Comparison of ENCODE assay signal across 10 cellular contexts in the genomic region with DNA sequence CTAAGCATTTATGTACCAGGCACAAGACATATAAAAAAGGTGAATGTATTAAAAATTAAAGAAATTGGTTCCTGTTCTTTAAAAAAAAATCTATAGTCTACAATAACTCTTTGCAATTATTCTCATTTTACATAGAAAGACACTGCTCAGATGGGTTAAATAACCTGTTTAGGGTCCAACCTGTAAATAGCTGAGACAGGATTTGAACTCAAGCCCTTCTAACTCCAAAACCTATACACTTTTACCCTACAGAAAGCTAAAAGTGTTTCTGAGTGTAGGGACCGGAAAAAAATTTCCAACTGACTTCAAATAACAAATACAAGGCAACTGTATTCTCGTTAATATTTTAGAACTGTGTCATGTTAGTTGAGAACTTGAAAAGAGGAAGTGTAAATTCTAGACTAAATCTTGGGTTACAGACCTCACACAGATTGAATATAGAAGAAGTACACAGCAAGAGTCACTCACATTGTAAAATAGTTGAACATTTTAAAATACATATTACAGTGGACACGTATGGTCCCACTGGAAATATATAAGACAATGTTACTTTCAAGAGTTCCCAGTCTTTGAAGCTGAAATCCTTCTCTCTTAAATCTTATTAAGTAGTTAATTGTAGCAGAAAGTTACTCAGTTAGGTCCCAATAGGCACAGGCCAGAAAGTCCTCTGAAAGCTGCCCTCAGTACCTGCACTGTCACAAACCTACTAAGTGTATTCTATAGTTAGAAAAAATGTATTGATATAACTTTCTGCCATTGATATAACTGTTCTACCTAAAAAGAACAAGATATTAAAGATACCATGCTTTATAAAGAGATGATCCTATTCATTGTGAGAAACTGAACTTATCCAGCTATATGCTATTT. TPM values are rescaled to one million over a fixed set of nuclear protein-coding genes. Genes with fewer than 3 reads are reported as not detected.
A peak's percentile ranks its signal among the peaks of the same experiment; 100 is the strongest.
DNase-seq lines count a peak whose midpoint lies in the region; ATAC-seq, FAIRE-seq and TF ChIP-seq lines count a peak whose summit lies in the region.
"Had no signal": no experiment of that assay in that cellular context is flagged by ENCODE, and none has a peak within 500 bp of the region (broad histone marks: within the 10 kb centered on the region; RNA-seq: fewer than 3 reads in every experiment).

No MANE protein-coding gene starts in this region.

- no peak overlapping the region for H2AFZ ChIP-seq in KMS-11 (ENCODE audit: low read depth)

- peaks cover 90% of the 10 kb centered on the region for H3K79me2 ChIP-seq in KMS-11 (ENCODE audit: insufficient read depth, low read depth)

- H3K9me3 ChIP-seq in mucosa of stomach (ENCODE audit: control insufficient read depth, low read length), result no peaks in the 10 kb centered on the region
- no peaks in the 10 kb centered on the region for H3K9me3 ChIP-seq in small intestine (ENCODE audit: control insufficient read depth, low read depth)

- no peak for DNase-seq in small intestine
- no peak for DNase-seq in NCI-H2029 treated with DMSO at 0.1 percent for 48 hours (lab: John Stamatoyannopoulos, UW)
- no peak for DNase-seq in mucosa of gallbladder (ENCODE audit: low spot score)
- no peak for DNase-seq in stimulated activated CD4-positive, alpha-beta T cell treated with anti-CD3 and anti-CD28 coated beads, Interleukin-4, amount 100 ng/mL, for 24 hours
- DNase-seq: NCI-H1048 had no signal

- H3K4me2 ChIP-seq in KMS-11, result peak overlapping the region; percentile 99

- H3K36me3 ChIP-seq in KMS-11 (ENCODE audit: insufficient read depth) (peaks cover 12% of the 10 kb centered on the region; the same call in 1 of the 2 replicates), mucosa of stomach (ENCODE audit: control insufficient read depth, insufficient read depth, low read length) (no peaks in the 10 kb centered on the region), small intestine (ENCODE audit: control insufficient read depth in 2 of 2, insufficient read depth in 2 of 2, low read length in 2 of 2) (no peaks in the 10 kb centered on the region)

- H3K4me3 ChIP-seq in KMS-11 (IDR thresholded peaks at IDR 0.05; ENCODE audit: insufficient read depth, low read depth, low read length), result no peak overlapping the region
- no peak overlapping the region for H3K4me3 ChIP-seq in mucosa of stomach (ENCODE audit: low read length)
- no peak overlapping the region for H3K4me3 ChIP-seq in small intestine (ENCODE audit: low read depth in 1 of 2, low read length in 2 of 2)

- H4K20me1 ChIP-seq in KMS-11 (ENCODE audit: insufficient read depth), result no peaks in the 10 kb centered on the region

- H3K27ac ChIP-seq in KMS-11, result peak overlapping the region; percentile 96
- H3K27ac ChIP-seq in small intestine (ENCODE audit: low read depth in 1 of 2, low read length in 1 of 2), result no peak overlapping the region

- no peak for TF ChIP-seq CTCF in KMS-11 (conservative IDR thresholded peaks at IDR 0.05; ENCODE audit: low read depth, low read length)

- ATAC-seq in GM18907 (IDR thresholded peaks at IDR 0.05; ENCODE audit: unreplicated experiment) (peak; percentile 86), HG02678 (IDR thresholded peaks at IDR 0.05; ENCODE audit: unreplicated experiment) (peak; percentile 81)
- ATAC-seq: activated naive CD4-positive, alpha-beta T cell treated with anti-CD3 and anti-CD28 coated beads, Interleukin-2, amount 50 U/mL, for 72 hours had no signal

- H3K4me1 ChIP-seq in KMS-11 (ENCODE audit: low read depth, poor library complexity, severe bottlenecking) (peaks cover 99% of the 10 kb centered on the region), mucosa of stomach (ENCODE audit: control insufficient read depth, insufficient read depth, low read length) (peaks cover 39% of the 10 kb centered on the region), small intestine (ENCODE audit: control insufficient read depth in 2 of 2, insufficient read depth in 1 of 2, low read depth in 1 of 2, low read length in 1 of 2) (peaks cover 2 to 8% of the 10 kb centered on the region in 2 donors)

- H3K9ac ChIP-seq in KMS-11 (peak overlapping the region; percentile 63), mucosa of stomach (ENCODE audit: low read length) (peak overlapping the region; percentile 12)

- FAIRE-seq in small intestine (lab: Jason Lieb, UNC), result no peak

- WGBS in small intestine, 3 donors, result 74 to 94% (median 80%) methylated on average over 3 of the region's 3 CpGs

- H3K27me3 ChIP-seq in KMS-11 (ENCODE audit: insufficient read depth, low read depth) (no peaks in the 10 kb centered on the region), mucosa of stomach (ENCODE audit: control insufficient read depth, insufficient read depth, low read length) (no peaks in the 10 kb centered on the region), small intestine (ENCODE audit: control insufficient read depth in 2 of 2, insufficient read depth in 2 of 2, low read length in 2 of 2) (no peaks in the 10 kb centered on the region)

RNA-seq across cellular contexts. Expression of a gene that starts 7.3 kb away (rescaled TPM):
- polyA plus RNA-seq in small intestine, result 10 to 100 TPM in 2 of 3 donors, 1 to 10 TPM in 1; 9.7 to 16.8 (median 10.7) TPM
- 40.5 TPM for total RNA-seq in mucosa of gallbladder
